In the genomic region with DNA sequence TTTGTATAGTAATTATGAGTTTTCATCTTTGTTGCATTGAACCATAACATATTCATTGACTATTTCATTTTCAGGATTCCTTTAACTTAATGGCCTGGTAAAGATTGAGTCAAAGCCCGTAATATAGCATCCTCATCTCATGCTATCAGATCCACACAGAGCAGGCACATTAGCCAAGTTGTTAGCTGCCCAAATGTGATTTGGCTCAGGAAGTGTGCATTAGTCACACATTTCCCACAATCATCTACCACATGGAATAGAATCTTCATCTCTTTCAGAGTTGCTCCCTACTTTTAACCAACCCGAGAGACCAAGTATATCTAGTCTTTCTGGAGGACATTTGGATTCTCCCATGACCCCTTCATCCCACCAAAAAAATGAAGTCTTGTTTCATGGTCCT, we compare ENCODE assay signal across 1 cellular context.
TF ChIP-seq lines count a peak whose summit lies in the region.

No MANE protein-coding gene starts in this region.

TF ChIP-seq in endothelial cell of umbilical vein, 7 proteins besides CTCF, POLR2A, EP300 and RAD21:
- TF ChIP-seq POLR2AphosphoS5 (IDR thresholded peaks at IDR 0.05; ENCODE audit: insufficient read depth, low read depth, low read length) (peak; percentile 55), FOS (IDR thresholded peaks at IDR 0.05; ENCODE audit: borderline replicate concordance, insufficient read depth, low read length) (peak; percentile 83), GATA2 (IDR thresholded peaks at IDR 0.05; ENCODE audit: insufficient read depth, insufficient read length, low read depth, low read length) (peak; percentile 82), EZH2 (IDR thresholded peaks at IDR 0.05; ENCODE audit: borderline replicate concordance, low read depth, low read length, severe bottlenecking) (no peak), MYC (IDR thresholded peaks at IDR 0.05; ENCODE audit: low read depth, low read length) (peak; percentile 76), JUN (IDR thresholded peaks at IDR 0.05; ENCODE audit: borderline replicate concordance, insufficient read depth, insufficient read length, low read depth) (peak; percentile 77)
- TF ChIP-seq, protein P1, sequence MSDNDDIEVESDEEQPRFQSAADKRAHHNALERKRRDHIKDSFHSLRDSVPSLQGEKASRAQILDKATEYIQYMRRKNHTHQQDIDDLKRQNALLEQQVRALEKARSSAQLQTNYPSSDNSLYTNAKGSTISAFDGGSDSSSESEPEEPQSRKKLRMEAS (IDR thresholded peaks at IDR 0.05; ENCODE audit: insufficient read depth, insufficient read length) = no peak
TF ChIP-seq in endothelial cell of umbilical vein: peak in this region for 5.
